In genomic region chr7:130566898-130567280, GRCh38 we compare ENCODE assay signal across 18 cellular contexts.
"Had no signal": no experiment of that assay in that cellular context is flagged by ENCODE, and none has a peak within 500 bp of the region (broad histone marks: within the 10 kb centered on the region; RNA-seq: fewer than 3 reads in every experiment).

No MANE protein-coding gene starts in this region.

- H3K27me3 ChIP-seq: left lung, SJSA1, stomach, suprapubic skin, transverse colon had no signal

- H3K27ac ChIP-seq: SJSA1, skin epidermis, stomach, suprapubic skin, transverse colon had no signal

- H3K4me3 ChIP-seq: left lung, SJSA1, skin epidermis, stomach, suprapubic skin, transverse colon had no signal

- DNase-seq: activated T-cell treated with anti-CD3 and anti-CD28 coated beads, Interleukin-2, amount 50 U/mL, for 1 hour; cortex of kidney; immature natural killer cell; naive thymus-derived CD4-positive, alpha-beta T cell; occipital lobe; stomach; T-helper 1 cell; transverse colon had no signal

- H3K9me3 ChIP-seq: SJSA1 had no signal

- ATAC-seq: activated naive CD4-positive, alpha-beta T cell treated with anti-CD3 and anti-CD28 coated beads, Interleukin-2, amount 50 U/mL, for 72 hours; activated T-helper 17 cell treated with anti-CD3 and anti-CD28 coated beads, Interleukin-2, amount 50 U/mL, for 72 hours; naive thymus-derived CD4-positive, alpha-beta T cell; stimulated activated memory B cell treated with anti-CD40 and anti-IgM and Interleukin-4, amounts not matched to agents 10 μg/mL and 1 μg/mL and 100 μg/mL, for 72 hours; WTC11 had no signal

- H3K36me3 ChIP-seq: left lung, SJSA1, stomach, suprapubic skin, transverse colon had no signal

- FAIRE-seq: bronchial epithelial cell, TTC549 had no signal

- H3K4me1 ChIP-seq: left lung, SJSA1, stomach, suprapubic skin, transverse colon had no signal
